ENCODE assay signal across 1 cellular context in the genomic region with DNA sequence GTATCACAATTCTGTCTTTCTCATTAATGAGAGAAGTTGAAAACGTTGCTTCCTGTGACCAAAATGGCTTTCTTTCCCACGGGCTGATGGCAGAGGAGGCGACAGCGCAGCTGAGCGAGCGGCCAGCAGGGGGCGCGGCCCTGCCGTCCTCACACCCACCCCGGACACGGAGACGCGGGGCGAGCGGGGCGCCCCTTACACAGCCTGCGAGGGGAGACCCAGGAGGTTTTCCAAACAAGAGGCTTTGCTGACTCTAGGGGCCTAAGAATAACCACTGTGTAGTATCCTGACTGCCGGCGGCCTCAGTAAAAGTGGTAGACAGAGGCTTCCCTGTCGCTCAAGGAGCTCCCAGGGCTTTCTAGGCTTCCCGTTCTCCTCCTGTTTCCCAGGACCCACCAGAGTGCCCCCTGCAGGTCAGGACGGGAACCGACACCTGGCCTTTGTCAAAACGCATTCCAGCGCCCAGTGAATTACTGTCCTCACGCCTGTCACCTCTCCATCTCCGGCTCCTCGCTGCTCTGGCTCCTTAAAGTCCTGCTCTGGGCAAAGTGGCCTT.
A peak's percentile ranks its signal among the peaks of the same experiment; 100 is the strongest.
TF ChIP-seq lines count a peak whose summit lies in the region.

No MANE protein-coding gene starts in this region.

TF ChIP-seq in K562, 482 proteins besides CTCF, POLR2A, EP300 and RAD21 (continued from another document and continues in another):
- TF ChIP-seq, protein P1, sequence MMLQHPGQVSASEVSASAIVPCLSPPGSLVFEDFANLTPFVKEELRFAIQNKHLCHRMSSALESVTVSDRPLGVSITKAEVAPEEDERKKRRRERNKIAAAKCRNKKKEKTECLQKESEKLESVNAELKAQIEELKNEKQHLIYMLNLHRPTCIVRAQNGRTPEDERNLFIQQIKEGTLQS (IDR thresholded peaks at IDR 0.05) = no peak
- TF ChIP-seq, protein P1 (CRISPR knock-in tag; conservative IDR thresholded peaks at IDR 0.05) = no peak
- TF ChIP-seq MAZ (CRISPR knock-in tag; conservative IDR thresholded peaks at IDR 0.05 in 1 of 2, IDR thresholded peaks at IDR 0.05 in 1 of 2) = peak; percentile 59 to 71; a peak in 3 of 4 replicates
- TF ChIP-seq MYBL2 (IDR thresholded peaks at IDR 0.05; ENCODE audit: low read depth) = no peak
- no peak for TF ChIP-seq MYBL2 (CRISPR knock-in tag; IDR thresholded peaks at IDR 0.05; ENCODE audit: borderline replicate concordance)
- TF ChIP-seq NRF1 (conservative IDR thresholded peaks at IDR 0.05 in 1 of 2, IDR thresholded peaks at IDR 0.05 in 1 of 2) = peak; percentile 16 to 47; a peak in 3 of 4 replicates
- TF ChIP-seq TCF3 (CRISPR knock-in tag; IDR thresholded peaks at IDR 0.05) = no peak
- TF ChIP-seq TAF15 (IDR thresholded peaks at IDR 0.05; ENCODE audit: low read depth, low read length) = no peak
- TF ChIP-seq YY1 (IDR thresholded peaks at IDR 0.05; ENCODE audit: borderline replicate concordance in 1 of 3, control insufficient read depth in 1 of 3, extremely low read depth in 1 of 3, insufficient read depth in 3 of 3, insufficient read length in 1 of 3, insufficient replicate concordance in 2 of 3, low read depth in 1 of 3, low read length in 2 of 3) = peak in 2 of 3 experiments; percentile 59 to 71
- TF ChIP-seq SIRT6 (IDR thresholded peaks at IDR 0.05; ENCODE audit: low read depth, low read length) = no peak
- TF ChIP-seq, protein P2, sequence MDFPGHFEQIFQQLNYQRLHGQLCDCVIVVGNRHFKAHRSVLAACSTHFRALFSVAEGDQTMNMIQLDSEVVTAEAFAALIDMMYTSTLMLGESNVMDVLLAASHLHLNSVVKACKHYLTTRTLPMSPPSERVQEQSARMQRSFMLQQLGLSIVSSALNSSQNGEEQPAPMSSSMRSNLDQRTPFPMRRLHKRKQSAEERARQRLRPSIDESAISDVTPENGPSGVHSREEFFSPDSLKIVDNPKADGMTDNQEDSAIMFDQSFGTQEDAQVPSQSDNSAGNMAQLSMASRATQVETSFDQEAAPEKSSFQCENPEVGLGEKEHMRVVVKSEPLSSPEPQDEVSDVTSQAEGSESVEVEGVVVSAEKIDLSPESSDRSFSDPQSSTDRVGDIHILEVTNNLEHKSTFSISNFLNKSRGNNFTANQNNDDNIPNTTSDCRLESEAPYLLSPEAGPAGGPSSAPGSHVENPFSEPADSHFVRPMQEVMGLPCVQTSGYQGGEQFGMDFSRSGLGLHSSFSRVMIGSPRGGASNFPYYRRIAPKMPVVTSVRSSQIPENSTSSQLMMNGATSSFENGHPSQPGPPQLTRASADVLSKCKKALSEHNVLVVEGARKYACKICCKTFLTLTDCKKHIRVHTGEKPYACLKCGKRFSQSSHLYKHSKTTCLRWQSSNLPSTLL (IDR thresholded peaks at IDR 0.05) = no peak
- no peak for TF ChIP-seq RBM25 (IDR thresholded peaks at IDR 0.05; ENCODE audit: low read depth, low read length, severe bottlenecking)
- TF ChIP-seq ZNF431 (CRISPR knock-in tag; IDR thresholded peaks at IDR 0.05) = 0 out of 2 replicates have a peak, but pooled peaks have one; percentile 51
- TF ChIP-seq, protein P3, sequence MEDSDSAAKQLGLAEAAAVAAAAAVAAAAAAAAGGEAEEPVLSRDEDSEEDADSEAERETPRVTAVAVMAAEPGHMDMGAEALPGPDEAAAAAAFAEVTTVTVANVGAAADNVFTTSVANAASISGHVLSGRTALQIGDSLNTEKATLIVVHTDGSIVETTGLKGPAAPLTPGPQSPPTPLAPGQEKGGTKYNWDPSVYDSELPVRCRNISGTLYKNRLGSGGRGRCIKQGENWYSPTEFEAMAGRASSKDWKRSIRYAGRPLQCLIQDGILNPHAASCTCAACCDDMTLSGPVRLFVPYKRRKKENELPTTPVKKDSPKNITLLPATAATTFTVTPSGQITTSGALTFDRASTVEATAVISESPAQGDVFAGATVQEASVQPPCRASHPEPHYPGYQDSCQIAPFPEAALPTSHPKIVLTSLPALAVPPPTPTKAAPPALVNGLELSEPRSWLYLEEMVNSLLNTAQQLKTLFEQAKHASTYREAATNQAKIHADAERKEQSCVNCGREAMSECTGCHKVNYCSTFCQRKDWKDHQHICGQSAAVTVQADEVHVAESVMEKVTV (CRISPR knock-in tag; IDR thresholded peaks at IDR 0.05) = peak; percentile 39; the same call in 1 of the 2 replicates
- TF ChIP-seq, protein P4, sequence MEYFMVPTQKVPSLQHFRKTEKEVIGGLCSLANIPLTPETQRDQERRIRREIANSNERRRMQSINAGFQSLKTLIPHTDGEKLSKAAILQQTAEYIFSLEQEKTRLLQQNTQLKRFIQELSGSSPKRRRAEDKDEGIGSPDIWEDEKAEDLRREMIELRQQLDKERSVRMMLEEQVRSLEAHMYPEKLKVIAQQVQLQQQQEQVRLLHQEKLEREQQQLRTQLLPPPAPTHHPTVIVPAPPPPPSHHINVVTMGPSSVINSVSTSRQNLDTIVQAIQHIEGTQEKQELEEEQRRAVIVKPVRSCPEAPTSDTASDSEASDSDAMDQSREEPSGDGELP (CRISPR knock-in tag; IDR thresholded peaks at IDR 0.05; ENCODE audit: borderline replicate concordance) = peak; percentile 80
- peak; percentile 21 for TF ChIP-seq HMGN3 (IDR thresholded peaks at IDR 0.05; ENCODE audit: borderline replicate concordance, extremely low read depth, insufficient read length, low read depth, low read length)
- TF ChIP-seq POLR2B (IDR thresholded peaks at IDR 0.05; ENCODE audit: low read depth, partially characterized antibody) = no peak
- TF ChIP-seq CXXC5 (CRISPR knock-in tag; IDR thresholded peaks at IDR 0.05) = peak; percentile 69
- TF ChIP-seq ZBTB7A (IDR thresholded peaks at IDR 0.05; ENCODE audit: borderline replicate concordance, control insufficient read depth, low read depth, low read length) = peak; percentile 83; the same call in 1 of the 2 replicates
- no peak for TF ChIP-seq ZSCAN32 (CRISPR knock-in tag; IDR thresholded peaks at IDR 0.05)
- 0 out of 2 replicates have a peak, but pooled peaks have one; percentile 30 for TF ChIP-seq CBX1 (IDR thresholded peaks at IDR 0.05; ENCODE audit: low read depth)
- TF ChIP-seq, protein P5, sequence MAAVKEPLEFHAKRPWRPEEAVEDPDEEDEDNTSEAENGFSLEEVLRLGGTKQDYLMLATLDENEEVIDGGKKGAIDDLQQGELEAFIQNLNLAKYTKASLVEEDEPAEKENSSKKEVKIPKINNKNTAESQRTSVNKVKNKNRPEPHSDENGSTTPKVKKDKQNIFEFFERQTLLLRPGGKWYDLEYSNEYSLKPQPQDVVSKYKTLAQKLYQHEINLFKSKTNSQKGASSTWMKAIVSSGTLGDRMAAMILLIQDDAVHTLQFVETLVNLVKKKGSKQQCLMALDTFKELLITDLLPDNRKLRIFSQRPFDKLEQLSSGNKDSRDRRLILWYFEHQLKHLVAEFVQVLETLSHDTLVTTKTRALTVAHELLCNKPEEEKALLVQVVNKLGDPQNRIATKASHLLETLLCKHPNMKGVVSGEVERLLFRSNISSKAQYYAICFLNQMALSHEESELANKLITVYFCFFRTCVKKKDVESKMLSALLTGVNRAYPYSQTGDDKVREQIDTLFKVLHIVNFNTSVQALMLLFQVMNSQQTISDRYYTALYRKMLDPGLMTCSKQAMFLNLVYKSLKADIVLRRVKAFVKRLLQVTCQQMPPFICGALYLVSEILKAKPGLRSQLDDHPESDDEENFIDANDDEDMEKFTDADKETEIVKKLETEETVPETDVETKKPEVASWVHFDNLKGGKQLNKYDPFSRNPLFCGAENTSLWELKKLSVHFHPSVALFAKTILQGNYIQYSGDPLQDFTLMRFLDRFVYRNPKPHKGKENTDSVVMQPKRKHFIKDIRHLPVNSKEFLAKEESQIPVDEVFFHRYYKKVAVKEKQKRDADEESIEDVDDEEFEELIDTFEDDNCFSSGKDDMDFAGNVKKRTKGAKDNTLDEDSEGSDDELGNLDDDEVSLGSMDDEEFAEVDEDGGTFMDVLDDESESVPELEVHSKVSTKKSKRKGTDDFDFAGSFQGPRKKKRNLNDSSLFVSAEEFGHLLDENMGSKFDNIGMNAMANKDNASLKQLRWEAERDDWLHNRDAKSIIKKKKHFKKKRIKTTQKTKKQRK (IDR thresholded peaks at IDR 0.05; ENCODE audit: borderline replicate concordance, low read depth, low read length) = no peak
- TF ChIP-seq CBFA2T3 (IDR thresholded peaks at IDR 0.05) = no peak
- TF ChIP-seq KAT2B (IDR thresholded peaks at IDR 0.05; ENCODE audit: low read depth, low read length) = peak; percentile 20
- TF ChIP-seq SMAD4 (CRISPR knock-in tag; conservative IDR thresholded peaks at IDR 0.05) = peak; percentile 61
- no peak for TF ChIP-seq RBM39 (optimal IDR thresholded peaks at IDR 0.05; ENCODE audit: low read depth, low read length)
- TF ChIP-seq, protein P6, sequence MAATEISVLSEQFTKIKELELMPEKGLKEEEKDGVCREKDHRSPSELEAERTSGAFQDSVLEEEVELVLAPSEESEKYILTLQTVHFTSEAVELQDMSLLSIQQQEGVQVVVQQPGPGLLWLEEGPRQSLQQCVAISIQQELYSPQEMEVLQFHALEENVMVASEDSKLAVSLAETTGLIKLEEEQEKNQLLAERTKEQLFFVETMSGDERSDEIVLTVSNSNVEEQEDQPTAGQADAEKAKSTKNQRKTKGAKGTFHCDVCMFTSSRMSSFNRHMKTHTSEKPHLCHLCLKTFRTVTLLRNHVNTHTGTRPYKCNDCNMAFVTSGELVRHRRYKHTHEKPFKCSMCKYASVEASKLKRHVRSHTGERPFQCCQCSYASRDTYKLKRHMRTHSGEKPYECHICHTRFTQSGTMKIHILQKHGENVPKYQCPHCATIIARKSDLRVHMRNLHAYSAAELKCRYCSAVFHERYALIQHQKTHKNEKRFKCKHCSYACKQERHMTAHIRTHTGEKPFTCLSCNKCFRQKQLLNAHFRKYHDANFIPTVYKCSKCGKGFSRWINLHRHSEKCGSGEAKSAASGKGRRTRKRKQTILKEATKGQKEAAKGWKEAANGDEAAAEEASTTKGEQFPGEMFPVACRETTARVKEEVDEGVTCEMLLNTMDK (IDR thresholded peaks at IDR 0.05; ENCODE audit: borderline replicate concordance, insufficient read depth, low read depth, low read length, poor library complexity, severe bottlenecking) = peak; percentile 69
- TF ChIP-seq, protein P7, sequence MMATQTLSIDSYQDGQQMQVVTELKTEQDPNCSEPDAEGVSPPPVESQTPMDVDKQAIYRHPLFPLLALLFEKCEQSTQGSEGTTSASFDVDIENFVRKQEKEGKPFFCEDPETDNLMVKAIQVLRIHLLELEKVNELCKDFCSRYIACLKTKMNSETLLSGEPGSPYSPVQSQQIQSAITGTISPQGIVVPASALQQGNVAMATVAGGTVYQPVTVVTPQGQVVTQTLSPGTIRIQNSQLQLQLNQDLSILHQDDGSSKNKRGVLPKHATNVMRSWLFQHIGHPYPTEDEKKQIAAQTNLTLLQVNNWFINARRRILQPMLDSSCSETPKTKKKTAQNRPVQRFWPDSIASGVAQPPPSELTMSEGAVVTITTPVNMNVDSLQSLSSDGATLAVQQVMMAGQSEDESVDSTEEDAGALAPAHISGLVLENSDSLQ (IDR thresholded peaks at IDR 0.05) = peak; percentile 85
- no peak for TF ChIP-seq STAG1 (CRISPR knock-in tag; IDR thresholded peaks at IDR 0.05; ENCODE audit: borderline replicate concordance)
- TF ChIP-seq LCOR (CRISPR knock-in tag; IDR thresholded peaks at IDR 0.05) = peak; percentile 24; the same call in 1 of the 2 replicates
- TF ChIP-seq, protein P8, sequence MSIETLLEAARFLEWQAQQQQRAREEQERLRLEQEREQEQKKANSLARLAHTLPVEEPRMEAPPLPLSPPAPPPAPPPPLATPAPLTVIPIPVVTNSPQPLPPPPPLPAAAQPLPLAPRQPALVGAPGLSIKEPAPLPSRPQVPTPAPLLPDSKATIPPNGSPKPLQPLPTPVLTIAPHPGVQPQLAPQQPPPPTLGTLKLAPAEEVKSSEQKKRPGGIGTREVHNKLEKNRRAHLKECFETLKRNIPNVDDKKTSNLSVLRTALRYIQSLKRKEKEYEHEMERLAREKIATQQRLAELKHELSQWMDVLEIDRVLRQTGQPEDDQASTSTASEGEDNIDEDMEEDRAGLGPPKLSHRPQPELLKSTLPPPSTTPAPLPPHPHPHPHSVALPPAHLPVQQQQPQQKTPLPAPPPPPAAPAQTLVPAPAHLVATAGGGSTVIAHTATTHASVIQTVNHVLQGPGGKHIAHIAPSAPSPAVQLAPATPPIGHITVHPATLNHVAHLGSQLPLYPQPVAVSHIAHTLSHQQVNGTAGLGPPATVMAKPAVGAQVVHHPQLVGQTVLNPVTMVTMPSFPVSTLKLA (conservative IDR thresholded peaks at IDR 0.05) = peak in 1 of 2 experiments; percentile 49; a peak in 2 of 4 replicates
- TF ChIP-seq TEAD4 (IDR thresholded peaks at IDR 0.05; ENCODE audit: low read length) = peak; percentile 70
- TF ChIP-seq TEAD4 (CRISPR knock-in tag; IDR thresholded peaks at IDR 0.05; ENCODE audit: borderline replicate concordance) = no peak
